ENCODE assay signal across 17 cellular contexts in the genomic region with DNA sequence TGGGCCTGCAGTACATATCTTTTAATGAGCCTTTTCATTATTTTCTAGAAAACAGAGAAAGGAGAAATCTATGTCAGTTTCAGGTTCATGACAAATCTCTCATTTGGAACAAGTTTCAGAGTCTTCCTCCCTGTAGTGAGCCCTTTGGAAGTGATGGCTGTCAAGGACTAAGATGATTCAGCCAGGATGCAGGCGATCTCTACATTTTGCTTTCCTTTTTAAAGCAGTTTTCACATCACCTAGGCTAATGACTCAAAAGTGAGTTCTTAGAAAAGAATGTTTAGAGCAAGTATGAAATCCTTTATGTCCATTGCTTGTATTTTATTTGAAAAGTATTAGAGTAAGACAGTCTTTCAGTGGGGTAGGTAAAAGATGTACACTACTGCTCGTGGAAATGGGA.
"Had no signal": no experiment of that assay in that cellular context is flagged by ENCODE, and none has a peak within 500 bp of the region (broad histone marks: within the 10 kb centered on the region; RNA-seq: fewer than 3 reads in every experiment).

No MANE protein-coding gene starts in this region.

- H3K4me1 Mint-ChIP-seq: activated CD4-positive, alpha-beta T cell treated with anti-CD3 and anti-CD28 coated beads, Interleukin-2, amount 10 ng/mL, durations not matched to agents 7 days and 5 days; brain had no signal

- H3K27me3 Mint-ChIP-seq: activated CD4-positive, alpha-beta T cell treated with anti-CD3 and anti-CD28 coated beads, Interleukin-2, amount 10 ng/mL, durations not matched to agents 7 days and 5 days; natural killer cell treated with Interleukin-12 subunit alpha and Interleukin-12 subunit beta and Interleukin-15 and Interleukin-18, amount 100 ng/mL, for 72 hours had no signal

- H3K27ac ChIP-seq: prostate gland, right lobe of liver, spleen, transverse colon had no signal

- H3K4me3 ChIP-seq: prostate gland, right lobe of liver, spleen, transverse colon had no signal

- H3K27me3 ChIP-seq: right lobe of liver, spleen, transverse colon had no signal

- H3K9me3 ChIP-seq: prostate gland, right lobe of liver, spleen, transverse colon had no signal

- H3K4me3 Mint-ChIP-seq: activated CD4-positive, alpha-beta T cell treated with anti-CD3 and anti-CD28 coated beads, Interleukin-2, amount 10 ng/mL, durations not matched to agents 7 days and 5 days; brain; endodermal cell; natural killer cell treated with Interleukin-12 subunit alpha and Interleukin-12 subunit beta and Interleukin-15 and Interleukin-18, amount 100 ng/mL, for 72 hours had no signal

- H3K27ac Mint-ChIP-seq: activated CD4-positive, alpha-beta T cell treated with anti-CD3 and anti-CD28 coated beads, Interleukin-2, amount 10 ng/mL, durations not matched to agents 7 days and 5 days; brain; endodermal cell; natural killer cell treated with Interleukin-12 subunit alpha and Interleukin-12 subunit beta and Interleukin-15 and Interleukin-18, amount 100 ng/mL, for 72 hours had no signal

- H3K36me3 Mint-ChIP-seq: brain; natural killer cell treated with Interleukin-12 subunit alpha and Interleukin-12 subunit beta and Interleukin-15 and Interleukin-18, amount 100 ng/mL, for 72 hours had no signal

- DNase-seq: activated CD4-positive, alpha-beta T cell treated with anti-CD3 and anti-CD28 coated beads, Interleukin-2, amount 10 ng/mL, durations not matched to agents 7 days and 5 days; activated CD4-positive, CD25-positive, alpha-beta regulatory T cell; activated CD8-positive, alpha-beta memory T cell treated with anti-CD3 and anti-CD28 coated beads for 24 hours; activated naive CD4-positive, alpha-beta T cell treated with anti-CD3 and anti-CD28 coated beads, Interleukin-2, amount 50 U/mL, for 16 hours; endodermal cell; head of caudate nucleus; nucleus accumbens; right lobe of liver; spleen; stimulated activated CD4-positive, alpha-beta T cell treated with anti-CD3 and anti-CD28 coated beads, Interleukin-1b, Interleukin-23, amount 100 ng/mL, for 48 hours; stimulated activated naive CD4-positive, alpha-beta T cell; substantia nigra; transverse colon had no signal

- H3K4me1 ChIP-seq: prostate gland, right lobe of liver, spleen, transverse colon had no signal

- H3K9me3 Mint-ChIP-seq: activated CD4-positive, alpha-beta T cell treated with anti-CD3 and anti-CD28 coated beads, Interleukin-2, amount 10 ng/mL, durations not matched to agents 7 days and 5 days; brain; natural killer cell treated with Interleukin-12 subunit alpha and Interleukin-12 subunit beta and Interleukin-15 and Interleukin-18, amount 100 ng/mL, for 72 hours had no signal

- H3K36me3 ChIP-seq: prostate gland, right lobe of liver, spleen, transverse colon had no signal

- FAIRE-seq: islet of Langerhans had no signal
